ENCODE assay signal across 8 cellular contexts in genomic region chr17:50638851-50639767, GRCh38. TPM values are rescaled to one million over a fixed set of nuclear protein-coding genes. Genes with fewer than 3 reads are reported as not detected.
DNase-seq lines count a peak whose midpoint lies in the region; ATAC-seq and TF ChIP-seq lines count a peak whose summit lies in the region.

No MANE protein-coding gene starts in this region.

- CTCF ChIA-PET in naive thymus-derived CD4-positive, alpha-beta T cell (lab: Charles Lee): interaction anchor here (0.6 to 1.4 kb wide), 4 partner anchors 9 to 92 kb away, joined by 3 read pairs; partner anchors contain the start of gene SPATA20

- H3K36me3 ChIP-seq in naive thymus-derived CD4-positive, alpha-beta T cell (ENCODE audit: control insufficient read depth in 2 of 3, insufficient read depth in 3 of 3, low read length in 3 of 3): no peaks in the 10 kb centered on the region

- no peaks in the 10 kb centered on the region for H3K9me3 Mint-ChIP-seq in naive thymus-derived CD4-positive, alpha-beta T cell

- no peak for ATAC-seq in GM19328 (IDR thresholded peaks at IDR 0.05; ENCODE audit: unreplicated experiment)
- ATAC-seq in naive thymus-derived CD4-positive, alpha-beta T cell: no peak

- H3K9me3 ChIP-seq in naive thymus-derived CD4-positive, alpha-beta T cell (ENCODE audit: control insufficient read depth in 2 of 3, low read length in 3 of 3): no peaks in the 10 kb centered on the region

- H3K27me3 ChIP-seq in naive thymus-derived CD4-positive, alpha-beta T cell (ENCODE audit: control insufficient read depth in 2 of 2, insufficient read depth in 2 of 2, low read length in 2 of 2): no peaks in the 10 kb centered on the region

- H3K36me3 Mint-ChIP-seq in naive thymus-derived CD4-positive, alpha-beta T cell: peaks cover 0 to 3% (median 0%) of the 10 kb centered on the region in 5 donors

- no peak overlapping the region for H3K4me3 ChIP-seq in fibroblast of villous mesenchyme (ENCODE audit: low read depth, low read length)
- no peak overlapping the region for H3K4me3 ChIP-seq in naive thymus-derived CD4-positive, alpha-beta T cell (ENCODE audit: low read length)

- DNase-seq in EH (ENCODE audit: low read depth): peak; percentile 99
- peak; percentile 59 for DNase-seq in RPMI8226
- DNase-seq in fibroblast of villous mesenchyme (ENCODE audit: low read depth): peak; percentile 96
- peak; percentile 77 for DNase-seq in pons (ENCODE audit: low spot score)
- DNase-seq in NCI-H2227 treated with DMSO at 0.1 percent for 48 hours (lab: John Stamatoyannopoulos, UW): no peak
- DNase-seq in activated gamma-delta T cell treated with Interleukin-2 at 50 U/mL for 16 hours: no peak
- no peak for DNase-seq in naive thymus-derived CD4-positive, alpha-beta T cell

- H3K27me3 Mint-ChIP-seq in naive thymus-derived CD4-positive, alpha-beta T cell: peaks cover 30 to 43% (median 37%) of the 10 kb centered on the region in 5 donors

- intact Hi-C loops in naive thymus-derived CD4-positive, alpha-beta T cell (cut with micrococcal nuclease): no loop called here

- H3K27ac ChIP-seq in naive thymus-derived CD4-positive, alpha-beta T cell (ENCODE audit: low read depth, low read length): no peak overlapping the region

- H3K4me1 ChIP-seq in naive thymus-derived CD4-positive, alpha-beta T cell (ENCODE audit: control insufficient read depth in 2 of 2, insufficient read depth in 2 of 2, low read length in 2 of 2): no peaks in the 10 kb centered on the region

- TF ChIP-seq CTCF in fibroblast of villous mesenchyme (IDR thresholded peaks at IDR 0.05; ENCODE audit: insufficient read depth, low read depth, low read length): no peak

- POLR2A ChIA-PET in naive thymus-derived CD4-positive, alpha-beta T cell (lab: Charles Lee): interaction anchor here (1.2 kb wide), 1 partner anchor 69 kb away, joined by 3 read pairs; the partner anchor contains the start of gene ANKRD40

- no peak overlapping the region for H3K4me3 Mint-ChIP-seq in naive thymus-derived CD4-positive, alpha-beta T cell

- no peak overlapping the region for H3K27ac Mint-ChIP-seq in naive thymus-derived CD4-positive, alpha-beta T cell

- H3K4me1 Mint-ChIP-seq in naive thymus-derived CD4-positive, alpha-beta T cell: peaks cover 0 to 6% (median 0%) of the 10 kb centered on the region in 7 donors

RNA-seq across cellular contexts. Expression of gene ABCC3, which starts 4.4 kb away (rescaled TPM):
- 14.5 and 39.3 TPM in 2 replicates for total RNA-seq in fibroblast of villous mesenchyme
- total RNA-seq in naive thymus-derived CD4-positive, alpha-beta T cell: 10 to 100 TPM in 1 of 5 experiments, 1 to 10 TPM in 2, under 1 TPM in 1, not detected in 1; 0.68 to 22.4 (median 1.3) TPM
- polyA plus RNA-seq in naive thymus-derived CD4-positive, alpha-beta T cell: not detected

Comparison
In these comparisons a context has a peak if more than half of its experiments do, and no peak if none do; other contexts are left out.
1. DNase-seq: peak in EH (single experiment), RPMI8226 (single experiment), fibroblast of villous mesenchyme (single experiment) and pons (single experiment); none in NCI-H2227 treated with DMSO at 0.1 percent for 48 hours (single experiment), activated gamma-delta T cell treated with Interleukin-2 at 50 U/mL for 16 hours (single experiment) and naive thymus-derived CD4-positive, alpha-beta T cell (0 of 9).